8 cellular contexts compared by ENCODE assay signal in genomic region chr10:111076191-111076681, GRCh38. TPM values are rescaled to one million over a fixed set of nuclear protein-coding genes. Genes with fewer than 3 reads are reported as not detected.
A peak's percentile ranks its signal among the peaks of the same experiment; 100 is the strongest.
DNase-seq lines count a peak whose midpoint lies in the region; ATAC-seq and TF ChIP-seq lines count a peak whose summit lies in the region.

No MANE protein-coding gene starts in this region.

- no peak overlapping the region for H4K8ac ChIP-seq in trophoblast cell (ENCODE audit: low read depth, low read length)

- H3K18ac ChIP-seq in trophoblast cell (ENCODE audit: low read length): no peak overlapping the region

- no peak overlapping the region for H2AK5ac ChIP-seq in trophoblast cell (ENCODE audit: low read length)

- H2BK12ac ChIP-seq in trophoblast cell (ENCODE audit: low read length): no peak overlapping the region

- H3K27ac ChIP-seq in OCI-LY1 (ENCODE audit: low read depth, low read length, poor library complexity, severe bottlenecking): no peak overlapping the region
- H3K27ac ChIP-seq in trophoblast cell (ENCODE audit: low read depth, low read length): no peak overlapping the region
- no peak overlapping the region for H3K27ac ChIP-seq in Karpas-422 (ENCODE audit: low read length)

- no peaks in the 10 kb centered on the region for H3K36me3 ChIP-seq in OCI-LY1 (ENCODE audit: insufficient read depth, low read length)
- H3K36me3 ChIP-seq in trophoblast cell (ENCODE audit: control insufficient read depth in 1 of 2, insufficient read depth in 2 of 2, low read length in 2 of 2): no peaks in the 10 kb centered on the region
- no peaks in the 10 kb centered on the region for H3K36me3 ChIP-seq in Karpas-422 (ENCODE audit: insufficient read depth, low read length)

- DNase-seq in COLO829 (ENCODE audit: low spot score) (peak; percentile 40), Right ventricle myocardium superior (peak; percentile 75), trophoblast cell (peak; percentile 37 to 51), Karpas-422 (no peak)

- peaks cover 42% of the 10 kb centered on the region for H3K27me3 Mint-ChIP-seq in activated naive CD8-positive, alpha-beta T cell

- H3K4me2 ChIP-seq in OCI-LY1 (ENCODE audit: low read length): peak overlapping the region; percentile 20; the same call in 1 of the 2 replicates
- peak overlapping the region; percentile 73 for H3K4me2 ChIP-seq in trophoblast cell (ENCODE audit: low read length)
- no peak overlapping the region for H3K4me2 ChIP-seq in Karpas-422 (ENCODE audit: low read depth, low read length, poor library complexity, severe bottlenecking)

- H3K4ac ChIP-seq in trophoblast cell (ENCODE audit: low read depth, low read length): no peak overlapping the region

- H3K9ac ChIP-seq in OCI-LY1 (ENCODE audit: low read length): no peak overlapping the region
- H3K9ac ChIP-seq in trophoblast cell (ENCODE audit: low read length): no peak overlapping the region
- H3K9ac ChIP-seq in Karpas-422 (ENCODE audit: low read length): no peak overlapping the region

- H3K4me3 ChIP-seq in OCI-LY1 (ENCODE audit: low read depth, low read length, poor library complexity, severe bottlenecking) (no peak overlapping the region), trophoblast cell (ENCODE audit: low read depth, low read length) (peak overlapping the region; percentile 64), Karpas-422 (ENCODE audit: low read length) (no peak overlapping the region)

- H2BK5ac ChIP-seq in trophoblast cell (ENCODE audit: low read depth, low read length, poor library complexity): no peak overlapping the region

- no peaks in the 10 kb centered on the region for H3K4me1 ChIP-seq in OCI-LY1 (ENCODE audit: insufficient read depth, low read length, severe bottlenecking)
- peaks cover 5 to 8% of the 10 kb centered on the region in 2 experiments for H3K4me1 ChIP-seq in trophoblast cell (ENCODE audit: control insufficient read depth in 1 of 2, insufficient read depth in 2 of 2, low read length in 2 of 2)
- H3K4me1 ChIP-seq in Karpas-422 (ENCODE audit: low read length): no peaks in the 10 kb centered on the region

- H2BK120ac ChIP-seq in trophoblast cell (ENCODE audit: insufficient read depth, low read length, poor library complexity): no peak overlapping the region

- H3K27me3 ChIP-seq in OCI-LY1 (ENCODE audit: insufficient read depth, low read length) (no peaks in the 10 kb centered on the region), trophoblast cell (ENCODE audit: insufficient read depth, low read length) (peaks cover 29% of the 10 kb centered on the region), Karpas-422 (ENCODE audit: low read length) (no peaks in the 10 kb centered on the region)

- no peaks in the 10 kb centered on the region for H3K79me2 ChIP-seq in OCI-LY1 (ENCODE audit: insufficient read depth, low read length)
- H3K79me2 ChIP-seq in trophoblast cell (ENCODE audit: control insufficient read depth, insufficient read depth, low read length, poor library complexity): no peaks in the 10 kb centered on the region
- no peaks in the 10 kb centered on the region for H3K79me2 ChIP-seq in Karpas-422 (ENCODE audit: low read length)

- intact Hi-C loops in Right ventricle myocardium superior (cut with DNase I): loop anchor here (10.0 kb wide), 1 partner anchor 289 kb away; no protein-coding TSS in a partner anchor

- H3K9me3 ChIP-seq in OCI-LY1 (ENCODE audit: low read length): no peaks in the 10 kb centered on the region
- peaks cover 13% of the 10 kb centered on the region for H3K9me3 ChIP-seq in trophoblast cell (ENCODE audit: insufficient read depth, low read depth, low read length)
- H3K9me3 ChIP-seq in Karpas-422 (ENCODE audit: low read length): no peaks in the 10 kb centered on the region; the same call in 1 of the 2 replicates

- H4K91ac ChIP-seq in trophoblast cell (ENCODE audit: low read depth, low read length): no peak overlapping the region

- peaks cover 4% of the 10 kb centered on the region for H3K36me3 Mint-ChIP-seq in activated naive CD8-positive, alpha-beta T cell

- ATAC-seq in GM19438 (IDR thresholded peaks at IDR 0.05; ENCODE audit: low read depth, unreplicated experiment) (peak; percentile 81), HG03565 (IDR thresholded peaks at IDR 0.05; ENCODE audit: unreplicated experiment) (peak; percentile 75), Right ventricle myocardium superior (ENCODE audit: poor library complexity) (peak; percentile 93)

- no peak overlapping the region for H4K12ac ChIP-seq in trophoblast cell (ENCODE audit: low read depth, low read length)

- no peak overlapping the region for H3K27ac Mint-ChIP-seq in activated naive CD8-positive, alpha-beta T cell

- WGBS in trophoblast cell (ENCODE audit: extremely low coverage, insufficient coverage, insufficient read length): no CpG with 5 or more reads among the region's 39 CpGs

- no peak overlapping the region for H3K14ac ChIP-seq in trophoblast cell (ENCODE audit: low read length)

- H4K20me1 ChIP-seq in OCI-LY1 (ENCODE audit: insufficient read depth, low read length) (no peaks in the 10 kb centered on the region), Karpas-422 (ENCODE audit: insufficient read depth, low read depth, low read length) (no peaks in the 10 kb centered on the region)

- no peaks in the 10 kb centered on the region for H3F3A ChIP-seq in OCI-LY1 (ENCODE audit: insufficient read depth, low read length)

- no peak overlapping the region for H2AFZ ChIP-seq in OCI-LY1 (ENCODE audit: low read length)
- no peak overlapping the region for H2AFZ ChIP-seq in trophoblast cell (ENCODE audit: insufficient read depth, low read length, poor library complexity)
- no peak overlapping the region for H2AFZ ChIP-seq in Karpas-422 (ENCODE audit: low read length)

- H3K23ac ChIP-seq in trophoblast cell (ENCODE audit: low read length): no peak overlapping the region

- H3K4me1 Mint-ChIP-seq in activated naive CD8-positive, alpha-beta T cell (ENCODE audit: low read depth): peaks cover 14% of the 10 kb centered on the region

- peak; percentile 71 for TF ChIP-seq CTCF in OCI-LY1 (IDR thresholded peaks at IDR 0.05; ENCODE audit: low read length)

- peak overlapping the region; percentile 73 for H3K4me3 Mint-ChIP-seq in activated naive CD8-positive, alpha-beta T cell

- no peaks in the 10 kb centered on the region for H3K79me1 ChIP-seq in trophoblast cell (ENCODE audit: low read length)

- H3K9me3 Mint-ChIP-seq in activated naive CD8-positive, alpha-beta T cell (ENCODE audit: low read depth): no peaks in the 10 kb centered on the region

- H3K9me2 ChIP-seq in OCI-LY1 (ENCODE audit: low read depth, low read length) (no peaks in the 10 kb centered on the region), Karpas-422 (replicated peaks; ENCODE audit: insufficient read depth, low read length) (no peaks in the 10 kb centered on the region)

RNA-seq across cellular contexts. Expression of gene ADRA2A, which starts 0.6 kb away (rescaled TPM):
- 0.67 TPM for total RNA-seq in Right ventricle myocardium superior
- polyA plus RNA-seq in trophoblast cell (2013): 0.08 and 0.11 TPM in 2 replicates
- 0.04 TPM in 1 of 2 replicates, not detected in the other for total RNA-seq in Karpas-422 (2014; rRNA removed; shearing (Covaris generic); ENCODE audit: low replicate concordance)
